Comparison of ENCODE assay signal across 12 cellular contexts in the genomic region with DNA sequence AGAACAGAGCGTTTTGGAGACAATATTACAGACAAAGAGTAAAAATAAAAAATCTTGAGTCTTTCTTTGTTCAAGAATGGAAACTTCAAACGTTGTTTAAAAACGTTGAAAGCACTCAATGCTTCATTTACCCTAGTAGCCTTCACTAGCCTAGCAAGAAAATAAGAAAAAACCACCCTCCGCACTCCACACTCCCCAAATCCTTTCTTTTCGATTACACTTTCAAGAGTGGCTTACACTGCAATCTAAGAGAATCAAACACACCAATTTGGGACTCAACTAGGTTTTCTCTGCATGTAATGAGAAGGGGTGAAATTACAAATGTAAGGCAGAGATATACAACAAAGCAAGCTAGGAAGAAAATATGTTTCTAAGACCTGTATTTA. TPM values are rescaled to one million over a fixed set of nuclear protein-coding genes. Genes with fewer than 3 reads are reported as not detected.
DNase-seq lines count a peak whose midpoint lies in the region; ATAC-seq, FAIRE-seq and TF ChIP-seq lines count a peak whose summit lies in the region.
"Had no signal": no experiment of that assay in that cellular context is flagged by ENCODE, and none has a peak within 500 bp of the region (broad histone marks: within the 10 kb centered on the region; RNA-seq: fewer than 3 reads in every experiment).

No MANE protein-coding gene starts in this region.

- H3K4me3 ChIP-seq in GM12865 (ENCODE audit: low read depth, low read length) = no peak overlapping the region
- peak overlapping the region; percentile 95 for H3K4me3 ChIP-seq in OCI-LY3 (ENCODE audit: low read length)
- H3K4me3 ChIP-seq in osteoblast (ENCODE audit: insufficient read depth, low read length) = no peak overlapping the region
- no peak overlapping the region for H3K4me3 ChIP-seq in pancreas

- H2AFZ ChIP-seq in OCI-LY3 (ENCODE audit: low read depth, low read length) = no peak overlapping the region
- H2AFZ ChIP-seq in osteoblast (ENCODE audit: low read length) = no peak overlapping the region

- 41 to 43% methylated on average over 5 of the region's 5 CpGs for WGBS in pancreas, 2 donors

- peak overlapping the region; percentile 98 for H3K4me2 ChIP-seq in OCI-LY3 (ENCODE audit: low read length)
- H3K4me2 ChIP-seq in osteoblast (ENCODE audit: insufficient read depth, low read length) = peak overlapping the region; percentile 80

- H3K9ac ChIP-seq in OCI-LY3 (ENCODE audit: low read length) = peak overlapping the region; percentile 100

- H3K79me2 ChIP-seq in OCI-LY3 (ENCODE audit: low read length) (peaks cover 41% of the 10 kb centered on the region), osteoblast (ENCODE audit: insufficient read depth, low read length) (peaks cover 16% of the 10 kb centered on the region)

- H3K9me3 ChIP-seq in OCI-LY3 (ENCODE audit: insufficient read depth, low read length) (no peaks in the 10 kb centered on the region), osteoblast (ENCODE audit: low read depth, low read length) (no peaks in the 10 kb centered on the region), pancreas (no peaks in the 10 kb centered on the region)

- ATAC-seq in pancreas (no peak), sciatic nerve (no peak)

- no peak for TF ChIP-seq CTCF in GM12865 (IDR thresholded peaks at IDR 0.05; ENCODE audit: insufficient read depth, low read depth, low read length, missing control alignments)
- TF ChIP-seq CTCF in OCI-LY3 (IDR thresholded peaks at IDR 0.05; ENCODE audit: low read depth, low read length) = no peak
- no peak for TF ChIP-seq CTCF in osteoblast (IDR thresholded peaks at IDR 0.05; ENCODE audit: extremely low read depth, low read depth, low read length)
- no peak for TF ChIP-seq CTCF in pancreas (IDR thresholded peaks at IDR 0.05)

- no peaks in the 10 kb centered on the region for H3K27me3 ChIP-seq in OCI-LY3 (ENCODE audit: low read depth, low read length)
- H3K27me3 ChIP-seq in osteoblast (ENCODE audit: insufficient read depth, low read length) = no peaks in the 10 kb centered on the region
- peaks cover 0 to 3% (median 0%) of the 10 kb centered on the region in 4 donors for H3K27me3 ChIP-seq in pancreas

- DNase-seq in GM12865 (ENCODE audit: low read depth) = peak; percentile 38
- no peak for DNase-seq in osteoblast (ENCODE audit: insufficient read length, low spot score, missing footprints)
- DNase-seq in pancreas = no peak
- DNase-seq in HuH-7.5 (ENCODE audit: low spot score) = no peak
- no peak for DNase-seq in NOMO-1 (lab: John Stamatoyannopoulos, UW; ENCODE audit: unreplicated experiment in 2 of 2)
- DNase-seq in sciatic nerve (ENCODE audit: low spot score) = no peak
- DNase-seq: Karpas-422; NK-92 treated with Interleukin-12 subunit alpha and Interleukin-12 subunit beta, amount 100 ng/mL, for 24 hours; nucleus accumbens had no signal

- H4K20me1 ChIP-seq in OCI-LY3 (ENCODE audit: insufficient read depth, low read length) = peaks cover 20% of the 10 kb centered on the region
- peaks cover 8% of the 10 kb centered on the region for H4K20me1 ChIP-seq in osteoblast (ENCODE audit: insufficient read depth, low read length)

- FAIRE-seq in colon (lab: Jason Lieb, UNC) (peak; percentile 36), pancreas (lab: Jason Lieb, UNC) (no peak)

- H3K27ac ChIP-seq in OCI-LY3 (ENCODE audit: low read length) = peak overlapping the region; percentile 100
- H3K27ac ChIP-seq in osteoblast (ENCODE audit: low read depth, low read length) = peak overlapping the region; percentile 93
- peak overlapping the region in 1 of 4 donors; percentile 96 for H3K27ac ChIP-seq in pancreas
- H3K27ac ChIP-seq: VCaP had no signal

- H3K4me1 ChIP-seq in OCI-LY3 (ENCODE audit: low read length) (peaks cover 54% of the 10 kb centered on the region), osteoblast (ENCODE audit: insufficient read depth, low read length) (peaks cover 2% of the 10 kb centered on the region), pancreas (peaks cover 0 to 7% (median 0%) of the 10 kb centered on the region in 3 donors)

- peaks cover 28% of the 10 kb centered on the region for H3K36me3 ChIP-seq in OCI-LY3 (replicated peaks; ENCODE audit: low read depth, low read length)
- peaks cover 7% of the 10 kb centered on the region for H3K36me3 ChIP-seq in osteoblast (ENCODE audit: insufficient read depth, low read length)
- H3K36me3 ChIP-seq in pancreas = no peaks in the 10 kb centered on the region

- intact Hi-C loops in pancreas (cut with DNase I) (loop anchor here in 2 of 3 donors (5.0 to 10.0 kb wide), 2 partner anchors 145 to 508 kb away; no protein-coding TSS in a partner anchor), sciatic nerve (cut with DNase I) (loop anchor here (10.0 kb wide), 1 partner anchor 505 kb away; no protein-coding TSS in a partner anchor)

RNA-seq across cellular contexts. Expression of gene TMSB4X, which starts 4.7 kb away (rescaled TPM):
- 5,120 and 5,652 TPM in 2 replicates for total RNA-seq in osteoblast
- total RNA-seq in pancreas = 1,000 to 10,000 TPM in 2 of 6 donors, 100 to 1,000 TPM in 4; 460 to 1,697 (median 685) TPM
- polyA plus RNA-seq in pancreas = 1,000 to 10,000 TPM; 2,074 to 2,276 TPM
- 3,078 TPM for total RNA-seq in sciatic nerve
